In the genomic region with DNA sequence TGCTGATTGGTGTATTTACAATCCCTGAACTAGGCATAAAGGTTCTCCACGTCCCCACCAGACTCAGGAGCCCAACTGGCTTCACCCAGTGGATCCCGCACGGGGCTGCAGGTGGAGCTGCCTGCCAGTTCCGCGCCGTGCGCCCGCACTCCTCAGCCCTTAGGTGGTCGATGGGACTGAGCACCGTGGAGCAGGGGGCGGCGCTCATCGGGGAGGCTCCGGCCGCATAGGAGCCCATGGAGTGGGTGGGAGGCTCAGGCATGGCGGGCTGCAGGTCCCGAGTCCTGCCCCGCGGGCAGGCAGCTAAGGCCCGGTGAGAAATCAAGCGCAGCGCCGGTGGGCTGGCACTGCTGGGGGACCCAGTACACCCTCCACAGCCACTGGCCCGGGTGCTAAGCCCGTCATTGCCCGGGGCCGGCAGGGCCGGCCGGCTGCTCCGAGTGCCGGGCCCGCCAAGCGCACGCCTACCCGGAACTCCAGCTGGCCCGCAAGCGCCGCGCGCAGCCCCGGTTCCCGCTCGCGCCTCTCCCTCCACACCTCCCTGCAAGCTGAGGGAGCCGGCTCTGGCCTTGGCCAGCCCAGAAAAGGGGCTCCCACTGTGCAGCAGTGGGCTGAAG, we compare ENCODE assay signal across 8 cellular contexts.
DNase-seq lines count a peak whose midpoint lies in the region; ATAC-seq and TF ChIP-seq lines count a peak whose summit lies in the region.
"Not testable (repeated sequence)": the region's sequence is repeated elsewhere in the genome, so short reads cannot be mapped to it uniquely, and the experiment has no call there.

No MANE protein-coding gene starts in this region.

- TF ChIP-seq POLR2A in sigmoid colon (IDR thresholded peaks at IDR 0.05): not testable (repeated sequence)

- H3K4me1 Mint-ChIP-seq in activated T-helper 2 cell treated with anti-CD3 and anti-CD28 coated beads, Interferon-gamma antibody, Interleukin-2, Interleukin-4, amounts not matched to agents 10 μg/mL and 5 μg/mL and 100 μg/mL, durations not matched to agents 14 hours and 24 hours and 36 hours (ENCODE audit: low read depth): not testable (repeated sequence)

- not testable (repeated sequence) for TF ChIP-seq EP300 in sigmoid colon (IDR thresholded peaks at IDR 0.05)

- H3K9me3 ChIP-seq in left lung, sigmoid colon, tibial artery: not testable (repeated sequence)

- peaks cover 44% of the 10 kb centered on the region for H3K27me3 Mint-ChIP-seq in activated T-helper 2 cell treated with anti-CD3 and anti-CD28 coated beads, Interferon-gamma antibody, Interleukin-2, Interleukin-4, amounts not matched to agents 10 μg/mL and 5 μg/mL and 100 μg/mL, durations not matched to agents 14 hours and 24 hours and 36 hours (ENCODE audit: low read depth)

- not testable (repeated sequence) for H3K27ac Mint-ChIP-seq in activated T-helper 2 cell treated with anti-CD3 and anti-CD28 coated beads, Interferon-gamma antibody, Interleukin-2, Interleukin-4, amounts not matched to agents 10 μg/mL and 5 μg/mL and 100 μg/mL, durations not matched to agents 14 hours and 24 hours and 36 hours

- H3K4me3 ChIP-seq in HFF-Myc (replicated peaks; ENCODE audit: low read depth, low read length): 0 out of 2 replicates have a peak overlapping the region, but pooled peaks have one; percentile 7
- H3K4me3 ChIP-seq in coronary artery: peak overlapping the region; percentile 60
- H3K4me3 ChIP-seq in fibroblast of pulmonary artery (replicated peaks; ENCODE audit: low read depth, low read length): peak overlapping the region; percentile 28
- peak overlapping the region; percentile 14 to 29 for H3K4me3 ChIP-seq in left lung
- H3K4me3 ChIP-seq in sigmoid colon: peak overlapping the region in 3 of 4 donors; percentile 22 to 36 (median 29)
- H3K4me3 ChIP-seq in tibial artery: peak overlapping the region; percentile 22 to 25

- not testable (repeated sequence) for H3K9me3 Mint-ChIP-seq in activated T-helper 2 cell treated with anti-CD3 and anti-CD28 coated beads, Interferon-gamma antibody, Interleukin-2, Interleukin-4, amounts not matched to agents 10 μg/mL and 5 μg/mL and 100 μg/mL, durations not matched to agents 14 hours and 24 hours and 36 hours

- ATAC-seq in left lung: not testable (repeated sequence)

- WGBS in sigmoid colon, 2 donors: 35 to 54% methylated on average over 45 of the region's 45 CpGs

- intact Hi-C loops in activated T-helper 2 cell treated with anti-CD3 and anti-CD28 coated beads, Interferon-gamma antibody, Interleukin-2, Interleukin-4, amounts not matched to agents 10 μg/mL and 5 μg/mL and 100 μg/mL, durations not matched to agents 14 hours and 24 hours and 36 hours (cut with micrococcal nuclease); left lung (cut with DNase I); sigmoid colon (cut with DNase I); tibial artery (cut with DNase I; ENCODE audit: low total_unique reads): not testable (repeated sequence)

- H3K36me3 Mint-ChIP-seq in activated T-helper 2 cell treated with anti-CD3 and anti-CD28 coated beads, Interferon-gamma antibody, Interleukin-2, Interleukin-4, amounts not matched to agents 10 μg/mL and 5 μg/mL and 100 μg/mL, durations not matched to agents 14 hours and 24 hours and 36 hours (ENCODE audit: low read depth): not testable (repeated sequence)

- not testable (repeated sequence) for H3K4me1 ChIP-seq in left lung, sigmoid colon
- peaks cover 0 to 16% (median 7%) of the 10 kb centered on the region in 4 donors for H3K4me1 ChIP-seq in tibial artery

- in situ Hi-C loops in ACHN (cut with HindIII; ENCODE audit: low pct_ligation_motif_present, low pct_unique_long_range_greater_than_20kb, low sequenced_read_pairs): not testable (repeated sequence)

- peaks cover 20 to 66% of the 10 kb centered on the region in 2 donors for H3K27me3 ChIP-seq in left lung
- peaks cover 17 to 30% (median 18%) of the 10 kb centered on the region in 3 donors for H3K27me3 ChIP-seq in sigmoid colon
- peaks cover 0 to 32% of the 10 kb centered on the region in 2 donors for H3K27me3 ChIP-seq in tibial artery

- H3K36me3 ChIP-seq in left lung, sigmoid colon, tibial artery: not testable (repeated sequence)

- peak; percentile 38 for DNase-seq in ACHN
- DNase-seq in HFF-Myc (ENCODE audit: extremely low read depth, low read depth); activated T-helper 2 cell treated with anti-CD3 and anti-CD28 coated beads, Interferon-gamma antibody, Interleukin-2, Interleukin-4, amounts not matched to agents 10 μg/mL and 5 μg/mL and 100 μg/mL, durations not matched to agents 14 hours and 24 hours and 36 hours (ENCODE audit: low spot score); coronary artery (ENCODE audit: low spot score); fibroblast of pulmonary artery (ENCODE audit: low read depth); left lung; sigmoid colon; tibial artery: not testable (repeated sequence)

- peak overlapping the region; percentile 13 for H3K4me3 Mint-ChIP-seq in activated T-helper 2 cell treated with anti-CD3 and anti-CD28 coated beads, Interferon-gamma antibody, Interleukin-2, Interleukin-4, amounts not matched to agents 10 μg/mL and 5 μg/mL and 100 μg/mL, durations not matched to agents 14 hours and 24 hours and 36 hours (ENCODE audit: low read depth)

- not testable (repeated sequence) for H3K27ac ChIP-seq in coronary artery, left lung, sigmoid colon, tibial artery

- TF ChIP-seq CTCF in HFF-Myc (IDR thresholded peaks at IDR 0.05; ENCODE audit: low read depth, low read length, missing control alignments); coronary artery (IDR thresholded peaks at IDR 0.05); fibroblast of pulmonary artery (IDR thresholded peaks at IDR 0.05; ENCODE audit: low read length, missing control alignments); left lung (IDR thresholded peaks at IDR 0.05); sigmoid colon (IDR thresholded peaks at IDR 0.05); tibial artery (IDR thresholded peaks at IDR 0.05): not testable (repeated sequence)

Comparison
In these comparisons a context has a peak if more than half of its experiments do, and no peak if none do; other contexts are left out.
1. H3K4me3 ChIP-seq: peak in every context shown above with its lines; median percentile 60 in coronary artery; 29 in sigmoid colon; 28 in fibroblast of pulmonary artery; 24 in tibial artery; 22 in left lung; 7 in HFF-Myc.